8 cellular contexts compared by ENCODE assay signal in the genomic region with DNA sequence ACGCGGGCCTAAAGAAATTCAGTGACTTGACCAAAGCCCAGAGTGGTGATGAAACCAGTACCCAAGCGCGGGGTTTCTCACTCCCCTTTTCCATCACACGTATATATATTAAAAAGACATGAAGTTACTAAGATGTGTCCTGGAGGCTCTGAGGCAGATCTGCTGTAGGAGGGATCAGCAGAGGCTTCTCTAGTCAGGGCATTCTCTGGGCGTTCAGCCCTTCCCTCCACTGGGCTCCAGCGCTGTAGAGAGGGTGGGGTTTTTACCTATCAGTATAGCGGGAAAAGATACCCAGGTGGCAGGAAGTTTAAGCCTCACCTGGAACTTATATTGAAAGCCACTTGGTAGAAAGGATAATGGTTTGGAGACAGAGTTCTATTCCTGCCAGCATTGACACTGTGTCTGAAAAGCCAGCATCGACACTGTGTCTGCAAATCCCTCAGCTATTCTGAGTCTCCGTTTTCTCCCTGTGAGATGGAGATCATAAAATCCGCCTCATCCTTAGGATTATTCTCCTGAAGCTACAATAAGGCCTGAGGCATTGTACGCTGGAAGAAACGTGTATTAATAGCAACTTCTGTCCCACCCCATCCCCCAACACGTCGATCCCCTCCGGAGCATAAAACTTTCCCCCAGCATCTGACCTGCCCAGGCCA. TPM values are rescaled to one million over a fixed set of nuclear protein-coding genes. Genes with fewer than 3 reads are reported as not detected.
DNase-seq lines count a peak whose midpoint lies in the region; ATAC-seq and TF ChIP-seq lines count a peak whose summit lies in the region.

No MANE protein-coding gene starts in this region.

- H3K4me3 ChIP-seq in ectodermal cell (ENCODE audit: insufficient read depth, low read depth, low read length) = peak overlapping the region; percentile 95

- 18 to 23% methylated on average over 13 to 16 of the region's 16 CpGs for WGBS in ectodermal cell, 2 experiments

- H3K4me1 ChIP-seq in ectodermal cell (ENCODE audit: control insufficient read depth, insufficient read depth, low read length) = peaks cover 10% of the 10 kb centered on the region

- peak overlapping the region; percentile 97 for H3K4me3 Mint-ChIP-seq in nephron progenitor cell

- no peaks in the 10 kb centered on the region for H3K9me3 Mint-ChIP-seq in nephron progenitor cell

- H3K27me3 ChIP-seq in ectodermal cell (ENCODE audit: control insufficient read depth, insufficient read depth, low read length, poor library complexity, severe bottlenecking) = no peaks in the 10 kb centered on the region

- ATAC-seq in HG03442 (IDR thresholded peaks at IDR 0.05; ENCODE audit: unreplicated experiment) = no peak
- ATAC-seq in GM21529 (IDR thresholded peaks at IDR 0.05; ENCODE audit: unreplicated experiment) = no peak

- H3K27ac Mint-ChIP-seq in nephron progenitor cell = peak overlapping the region; percentile 95

- peaks cover 8% of the 10 kb centered on the region for H3K36me3 ChIP-seq in ectodermal cell (ENCODE audit: control insufficient read depth, insufficient read depth, low read length)

- no peak for TF ChIP-seq CTCF in nephron progenitor cell (IDR thresholded peaks at IDR 0.05)

- H3K9me3 ChIP-seq in ectodermal cell (ENCODE audit: control insufficient read depth, low read length) = no peaks in the 10 kb centered on the region

- no peaks in the 10 kb centered on the region for H3K27me3 Mint-ChIP-seq in nephron progenitor cell (ENCODE audit: low read depth, poor library complexity)

- peaks cover 16% of the 10 kb centered on the region for H3K36me3 Mint-ChIP-seq in nephron progenitor cell (ENCODE audit: low read depth)

- DNase-seq in DMS53 (lab: John Stamatoyannopoulos, UW) (peak; percentile 44), DMS53 treated with DMSO at 0.1 percent for 48 hours (lab: John Stamatoyannopoulos, UW; ENCODE audit: unreplicated experiment) (no peak), NCI-H748 (lab: John Stamatoyannopoulos, UW; ENCODE audit: unreplicated experiment) (peak; percentile 64), nephron progenitor cell (no peak), middle frontal gyrus (ENCODE audit: extremely low spot score, low spot score) (no peak)

- H3K27ac ChIP-seq in ectodermal cell (ENCODE audit: insufficient read depth, low read depth, low read length, poor library complexity, severe bottlenecking) = peak overlapping the region; percentile 83

- peaks cover 74% of the 10 kb centered on the region for H3K4me1 Mint-ChIP-seq in nephron progenitor cell

RNA-seq across cellular contexts. Expression of a gene that starts 0.8 kb away (rescaled TPM):
- 67.7 TPM for polyA plus RNA-seq in ectodermal cell (2013, experiment 1 of 4)
- polyA plus RNA-seq in ectodermal cell (2013, experiment 2 of 4) = 74.6 TPM
- polyA plus RNA-seq in ectodermal cell (2013, experiment 3 of 4) = 57.1 TPM
- 65.9 TPM for polyA plus RNA-seq in ectodermal cell (2013, experiment 4 of 4)

Comparison
In these comparisons a context has a peak if more than half of its experiments do, and no peak if none do; other contexts are left out.
1. DNase-seq: peak in DMS53 (single experiment) and NCI-H748 (single experiment); none in DMS53 treated with DMSO at 0.1 percent for 48 hours (single experiment), nephron progenitor cell (single experiment) and middle frontal gyrus (single experiment).